In the genomic region with DNA sequence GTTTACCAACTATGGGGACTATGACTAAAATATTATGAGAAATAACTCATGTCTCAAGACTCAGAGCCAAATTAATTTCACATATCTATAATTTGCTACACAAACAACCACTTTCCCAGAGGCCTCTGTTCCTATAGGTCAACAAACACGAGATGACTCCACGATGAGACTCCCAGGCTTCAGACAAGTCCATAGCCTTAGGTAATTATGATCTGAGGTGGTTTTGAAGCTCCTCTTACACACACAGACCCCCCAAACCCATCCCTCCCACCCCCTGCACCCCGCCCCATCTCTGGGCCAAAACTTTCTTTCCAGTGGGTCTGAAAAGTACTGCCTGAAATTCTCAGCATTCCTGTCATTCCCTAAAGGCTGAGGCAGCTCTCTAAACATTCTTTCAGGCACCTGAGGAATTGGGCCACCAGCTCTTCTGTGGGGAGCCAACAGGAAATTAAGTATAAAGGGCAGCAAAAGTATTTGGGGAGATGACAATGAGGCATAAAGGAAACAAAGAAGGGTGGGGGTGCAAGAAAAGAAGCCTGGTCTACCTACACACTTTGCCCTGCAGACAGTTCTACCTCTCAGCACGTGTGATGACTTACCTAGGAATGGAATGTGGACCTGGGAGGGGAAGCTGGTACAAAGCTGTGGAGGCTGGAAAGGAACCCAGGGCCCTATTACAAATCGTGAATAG, we compare ENCODE assay signal across 8 cellular contexts.
A peak's percentile ranks its signal among the peaks of the same experiment; 100 is the strongest.
DNase-seq lines count a peak whose midpoint lies in the region; ATAC-seq and TF ChIP-seq lines count a peak whose summit lies in the region.

No MANE protein-coding gene starts in this region.

- DNase-seq in cardiac muscle cell (ENCODE audit: low read depth in 1 of 2, low spot score in 1 of 2) (peak; percentile 46 to 64), Right ventricle myocardium superior (no peak), astrocyte of the hippocampus (ENCODE audit: low read depth, low spot score) (peak; percentile 94), kidney epithelial cell (ENCODE audit: low read depth) (peak; percentile 94), uterus (no peak), retina (no peak)
- DNase-seq in stimulated activated CD4-positive, alpha-beta T cell treated with anti-CD3 and anti-CD28 coated beads, Interleukin-4, amount 100 ng/mL, for 4 hours: no peak

- ATAC-seq in Right ventricle myocardium superior (ENCODE audit: poor library complexity) (no peak), HG03521 (IDR thresholded peaks at IDR 0.05; ENCODE audit: unreplicated experiment) (no peak)

- TF ChIP-seq POLR2A in uterus (IDR thresholded peaks at IDR 0.05): no peak

- H3K9me3 ChIP-seq in cardiac muscle cell (ENCODE audit: low read depth) (no peaks in the 10 kb centered on the region), uterus (no peaks in the 10 kb centered on the region)

- H3K4me3 ChIP-seq in cardiac muscle cell: no peak overlapping the region
- H3K4me3 ChIP-seq in kidney epithelial cell (ENCODE audit: low read depth, low read length): no peak overlapping the region
- no peak overlapping the region for H3K4me3 ChIP-seq in uterus

- H3K27ac ChIP-seq in cardiac muscle cell (peak overlapping the region; percentile 91), uterus (peak overlapping the region; percentile 50 to 62)

- intact Hi-C loops in Right ventricle myocardium superior (cut with DNase I): no loop called here
- intact Hi-C loops in uterus (cut with DNase I; ENCODE audit: low total_unique reads): no loop called here

- H3K36me3 ChIP-seq in cardiac muscle cell (no peaks in the 10 kb centered on the region), kidney epithelial cell (ENCODE audit: control insufficient read depth, insufficient read depth, low read length) (peaks cover under 1% of the 10 kb centered on the region), uterus (no peaks in the 10 kb centered on the region)

- H3K4me1 ChIP-seq in cardiac muscle cell (ENCODE audit: low read depth): peaks cover 24% of the 10 kb centered on the region
- peaks cover 0 to 13% of the 10 kb centered on the region in 2 donors for H3K4me1 ChIP-seq in uterus

- no peak for TF ChIP-seq CTCF in cardiac muscle cell (IDR thresholded peaks at IDR 0.05; ENCODE audit: low read depth, low read length)
- TF ChIP-seq CTCF in kidney epithelial cell (IDR thresholded peaks at IDR 0.05; ENCODE audit: insufficient read depth, low read length, poor library complexity, severe bottlenecking): no peak
- no peak for TF ChIP-seq CTCF in uterus (IDR thresholded peaks at IDR 0.05)

- H3K27me3 ChIP-seq in cardiac muscle cell (no peaks in the 10 kb centered on the region), kidney epithelial cell (ENCODE audit: control insufficient read depth, insufficient read depth, low read length) (no peaks in the 10 kb centered on the region), uterus (no peaks in the 10 kb centered on the region)

Comparison
In these comparisons a context has a peak if more than half of its experiments do, and no peak if none do; other contexts are left out.
1. DNase-seq: peak in cardiac muscle cell (2 of 2), astrocyte of the hippocampus (single experiment) and kidney epithelial cell (single experiment); none in Right ventricle myocardium superior (single experiment), uterus (0 of 2), stimulated activated CD4-positive, alpha-beta T cell treated with anti-CD3 and anti-CD28 coated beads, Interleukin-4, amount 100 ng/mL, for 4 hours (0 of 2) and retina (single experiment).